In genomic region chr19:11379857-11380350, GRCh38 we compare ENCODE assay signal across 12 cellular contexts. TPM values are rescaled to one million over a fixed set of nuclear protein-coding genes. Genes with fewer than 3 reads are reported as not detected.
A peak's percentile ranks its signal among the peaks of the same experiment; 100 is the strongest.
DNase-seq lines count a peak whose midpoint lies in the region; ATAC-seq, FAIRE-seq and TF ChIP-seq lines count a peak whose summit lies in the region.
"Had no signal": no experiment of that assay in that cellular context is flagged by ENCODE, and none has a peak within 500 bp of the region (broad histone marks: within the 10 kb centered on the region; RNA-seq: fewer than 3 reads in every experiment).

No MANE protein-coding gene starts in this region.

- H3K27me3 ChIP-seq in CD4-positive, alpha-beta memory T cell (ENCODE audit: insufficient read depth, low read length) = no peaks in the 10 kb centered on the region
- H3K27me3 ChIP-seq in IMR-90 (ENCODE audit: control insufficient read depth, insufficient read depth, low read length) (no peaks in the 10 kb centered on the region; the same call in 1 of the 2 replicates), K562 (ENCODE audit: control insufficient read depth in 2 of 2, insufficient read depth in 2 of 2, low read length in 2 of 2) (no peaks in the 10 kb centered on the region)

- H3K27ac ChIP-seq in CD4-positive, alpha-beta memory T cell (ENCODE audit: low read depth, low read length) = peak overlapping the region; percentile 90
- H3K27ac ChIP-seq in IMR-90 (ENCODE audit: insufficient read depth, low read length) = no peak overlapping the region
- no peak overlapping the region for H3K27ac ChIP-seq in K562 (ENCODE audit: extremely low read depth, low read depth, low read length)

- peak overlapping the region; percentile 91 to 100 (median 99) for H3K27ac Mint-ChIP-seq in CD4-positive, alpha-beta memory T cell
- no peak overlapping the region for H3K27ac Mint-ChIP-seq in neural crest cell (ENCODE audit: unreplicated experiment)

- no peak overlapping the region for H4K5ac ChIP-seq in IMR-90 (ENCODE audit: low read depth, low read length)

- peaks cover 61% of the 10 kb centered on the region for H3K4me1 ChIP-seq in CD4-positive, alpha-beta memory T cell (ENCODE audit: insufficient read depth, low read length)
- peaks cover 27% of the 10 kb centered on the region for H3K4me1 ChIP-seq in IMR-90 (ENCODE audit: control insufficient read depth, insufficient read depth, low read length)
- H3K4me1 ChIP-seq in K562 (replicated peaks in 1 of 2; ENCODE audit: control insufficient read depth in 2 of 2, insufficient read depth in 2 of 2, low read length in 2 of 2) = peaks cover 22 to 62% of the 10 kb centered on the region in 2 experiments

- peaks cover 25% of the 10 kb centered on the region; the same call in 2 of the 3 replicates for H3K79me2 ChIP-seq in K562 (ENCODE audit: control insufficient read depth, insufficient read depth, low read length)

- CTCF ChIA-PET in CD4-positive, alpha-beta memory T cell (lab: Charles Lee; ENCODE audit: partially characterized antibody) = interaction anchor here (1.0 to 5.0 kb wide), 12 partner anchors 11 to 290 kb away, joined by 3 to 49 read pairs (median 8); partner anchors contain the start of genes CCDC159, ELAVL3, LDLR and ODAD3
- CTCF ChIA-PET in IMR-90 (lab: Yijun Ruan, JAX) = interaction anchor here (1.5 to 2.9 kb wide), 2 partner anchors 55 to 86 kb away, joined by 5 to 9 read pairs; partner anchors contain the start of genes ODAD3 and PRKCSH
- CTCF ChIA-PET in K562 (lab: Yijun Ruan, JAX; ENCODE audit: low intra/inter-chr PET ratio) = no interaction called here

- peak overlapping the region; percentile 91 to 99 (median 98) for H3K4me3 Mint-ChIP-seq in CD4-positive, alpha-beta memory T cell
- H3K4me3 Mint-ChIP-seq in neural crest cell = peak overlapping the region; percentile 99

- H3K9ac ChIP-seq in IMR-90 (ENCODE audit: low read depth, low read length) (no peak overlapping the region), K562 (ENCODE audit: insufficient read depth in 1 of 2, low read depth in 2 of 2, low read length in 2 of 2) (no peak overlapping the region)

- BruUV-seq in IMR-90 (replicated peaks; lab: Mats Ljungman, UMichigan) (no TSS peak), K562 (replicated peaks; lab: Mats Ljungman, UMichigan) (no TSS peak)

- peak overlapping the region; percentile 41; the same call in 1 of the 2 replicates for H3K23ac ChIP-seq in IMR-90 (ENCODE audit: low read depth, low read length)

- H4K20me1 ChIP-seq in IMR-90 (ENCODE audit: insufficient read depth, low read length) (peaks cover 11% of the 10 kb centered on the region; the same call in 1 of the 2 replicates), K562 (replicated peaks; ENCODE audit: control insufficient read depth, insufficient read depth, low read length) (no peaks in the 10 kb centered on the region; the same call in 1 of the 2 replicates)

- H4K91ac ChIP-seq in IMR-90 (ENCODE audit: insufficient read depth, low read depth, low read length) = no peak overlapping the region

- no peak for TF ChIP-seq EP300 in K562 (IDR thresholded peaks at IDR 0.05; ENCODE audit: low read length)

- H3K9me1 ChIP-seq in IMR-90 (ENCODE audit: insufficient read depth, low read length) = peaks cover 29% of the 10 kb centered on the region
- peaks cover 3% of the 10 kb centered on the region for H3K9me1 ChIP-seq in K562 (ENCODE audit: control insufficient read depth, insufficient read depth, low read length)

- no peak for TF ChIP-seq RAD21 in IMR-90 (IDR thresholded peaks at IDR 0.05; ENCODE audit: low read length)
- TF ChIP-seq RAD21 in K562 (CRISPR knock-in tag; conservative IDR thresholded peaks at IDR 0.05 in 1 of 2, IDR thresholded peaks at IDR 0.05 in 1 of 2) = no peak

- H3K14ac ChIP-seq in IMR-90 (replicated peaks; ENCODE audit: low read depth, low read length) = no peak overlapping the region

- ATAC-seq in IMR-90 (ENCODE audit: low read depth) = no peak
- no peak for ATAC-seq in K562
- ATAC-seq in Right ventricle myocardium inferior = no peak
- ATAC-seq in GM18520 (IDR thresholded peaks at IDR 0.05; ENCODE audit: unreplicated experiment) = no peak

- 92% methylated on average over 4 of the region's 7 CpGs; no CpG with 5 or more reads in 1 of the 2 experiments for WGBS in IMR-90 (ENCODE audit: extremely low coverage in 2 of 2, insufficient read length in 1 of 2), 2 experiments
- WGBS in K562 (ENCODE audit: insufficient coverage, low coverage, missing lambda C conversion rate) = 75% methylated on average over 7 of the region's 7 CpGs

- FAIRE-seq in K562 (lab: Jason Lieb, UNC) = no peak
- no peak for FAIRE-seq in GM19239 (lab: Jason Lieb, UNC)
- FAIRE-seq in HTR-8/SVneo (lab: Jason Lieb, UNC) = no peak
- FAIRE-seq: G401.6 had no signal

- TF ChIP-seq POLR2A in IMR-90 (IDR thresholded peaks at IDR 0.05; ENCODE audit: low read depth, low read length) = no peak
- TF ChIP-seq POLR2A in K562 (conservative IDR thresholded peaks at IDR 0.05) = no peak

- H2BK120ac ChIP-seq in IMR-90 (ENCODE audit: low read depth, low read length) = no peak overlapping the region

- H3K4me3 ChIP-seq in CD4-positive, alpha-beta memory T cell (ENCODE audit: low read length in 2 of 2) = peak overlapping the region in 1 of 2 donors; percentile 59
- H3K4me3 ChIP-seq in IMR-90 (ENCODE audit: insufficient read depth, low read depth, low read length) (no peak overlapping the region), K562 (no peak overlapping the region)

- H3K36me3 ChIP-seq in CD4-positive, alpha-beta memory T cell (ENCODE audit: insufficient read depth, low read length) = no peaks in the 10 kb centered on the region
- no peaks in the 10 kb centered on the region for H3K36me3 ChIP-seq in IMR-90 (ENCODE audit: control insufficient read depth, insufficient read depth, low read length)
- H3K36me3 ChIP-seq in K562 (ENCODE audit: control insufficient read depth, insufficient read depth, low read length) = peaks cover 44% of the 10 kb centered on the region

- no peaks in the 10 kb centered on the region for H3K9me3 ChIP-seq in CD4-positive, alpha-beta memory T cell (ENCODE audit: control insufficient read depth in 1 of 2, low read length in 2 of 2)
- no peaks in the 10 kb centered on the region for H3K9me3 ChIP-seq in IMR-90 (ENCODE audit: control insufficient read depth, insufficient read depth, low read length)
- H3K9me3 ChIP-seq in K562 (replicated peaks; ENCODE audit: control insufficient read depth, insufficient read depth, low read depth, low read length) = no peaks in the 10 kb centered on the region

- no peak for TF ChIP-seq CTCF in IMR-90 (conservative IDR thresholded peaks at IDR 0.05; ENCODE audit: low read depth, low read length)
- TF ChIP-seq CTCF in K562 (IDR thresholded peaks at IDR 0.05 in 2 of 3, conservative IDR thresholded peaks at IDR 0.05 in 1 of 3; ENCODE audit: insufficient read depth in 2 of 3, low read depth in 1 of 3, low read length in 3 of 3) = no peak
- no peak for TF ChIP-seq CTCF in neural crest cell (conservative IDR thresholded peaks at IDR 0.05)

- H3K36me3 Mint-ChIP-seq in CD4-positive, alpha-beta memory T cell = peaks cover 6 to 10% of the 10 kb centered on the region in 2 donors
- H3K36me3 Mint-ChIP-seq in neural crest cell (ENCODE audit: low read depth) = no peaks in the 10 kb centered on the region

- dilution Hi-C loops in IMR-90 (cut with HindIII; ENCODE audit: low sequenced_read_pairs, unreplicated experiment) = no loop called here

- peaks cover 27 to 41% (median 33%) of the 10 kb centered on the region in 4 donors for H3K4me1 Mint-ChIP-seq in CD4-positive, alpha-beta memory T cell
- peaks cover 43% of the 10 kb centered on the region for H3K4me1 Mint-ChIP-seq in neural crest cell

- POLR2A ChIA-PET in CD4-positive, alpha-beta memory T cell (lab: Charles Lee; ENCODE audit: partially characterized antibody) = interaction anchor here (0.7 to 3.0 kb wide), 6 partner anchors 33 to 225 kb away, joined by 3 to 32 read pairs (median 4); partner anchors contain the start of genes CCDC159, ODAD3, PRKCSH and SPC24
- POLR2A ChIA-PET in IMR-90 (lab: Charles Lee; ENCODE audit: unreplicated experiment) = no interaction called here
- POLR2A ChIA-PET in K562 (lab: Yijun Ruan, JAX) = interaction anchor here (0.5 kb wide), 1 partner anchor 444 kb away, joined by 3 read pairs; no protein-coding TSS in a partner anchor

- H2BK20ac ChIP-seq in IMR-90 (ENCODE audit: low read depth, low read length) = no peak overlapping the region

- H2BK15ac ChIP-seq in IMR-90 (ENCODE audit: low read depth, low read length) = no peak overlapping the region; the same call in 2 of the 3 replicates

- H2BK5ac ChIP-seq in IMR-90 (ENCODE audit: low read depth, low read length, poor library complexity, severe bottlenecking) = no peak overlapping the region

- H4K8ac ChIP-seq in IMR-90 (ENCODE audit: low read depth in 2 of 2, low read length in 2 of 2) = peak overlapping the region in 1 of 2 experiments; percentile 45; a peak in 1 of 4 replicates

- no peak overlapping the region for H2AFZ ChIP-seq in IMR-90 (replicated peaks; ENCODE audit: low read length, poor library complexity)
- H2AFZ ChIP-seq in K562 (ENCODE audit: low read depth, low read length) = no peak overlapping the region

- H3K4ac ChIP-seq in IMR-90 (ENCODE audit: low read depth, low read length) = peak overlapping the region; percentile 29; the same call in 1 of the 2 replicates

- H3K4me2 ChIP-seq in IMR-90 (ENCODE audit: low read depth, low read length) = no peak overlapping the region
- no peak overlapping the region for H3K4me2 ChIP-seq in K562 (ENCODE audit: insufficient read depth, low read length)

- peak overlapping the region; percentile 66 for H2AK5ac ChIP-seq in IMR-90 (ENCODE audit: low read depth, low read length)

- H2AK9ac ChIP-seq in IMR-90 (replicated peaks; ENCODE audit: low read depth, low read length, poor library complexity) = peak overlapping the region; percentile 66

- in situ Hi-C loops in IMR-90 (cut with MboI; ENCODE audit: low sequenced_read_pairs) (no loop called here), K562 (cut with MboI) (loop anchor here (5.0 kb wide), 1 partner anchor 83 kb away; the partner anchor contains the start of gene TSPAN16)

- H3K9me3 Mint-ChIP-seq in CD4-positive, alpha-beta memory T cell = no peaks in the 10 kb centered on the region
- H3K9me3 Mint-ChIP-seq in neural crest cell = no peaks in the 10 kb centered on the region

- no peak for DNase-seq in CD4-positive, alpha-beta memory T cell
- DNase-seq in IMR-90 (no peak), K562 (ENCODE audit: extremely low read depth in 1 of 4, low spot score in 3 of 4) (no peak), neural crest cell (ENCODE audit: low read depth, low spot score) (no peak), Right ventricle myocardium inferior (ENCODE audit: missing footprints) (no peak), GM19239 (ENCODE audit: insufficient read length, low spot score) (no peak), HTR-8/SVneo (ENCODE audit: insufficient read length, low spot score) (no peak)
- DNase-seq: activated CD4-positive, alpha-beta T cell treated with anti-CD3 and anti-CD28 coated beads, Interleukin-2, amount 50 U/mL, for 1 hour; effector CD4-positive, alpha-beta T cell; NK-92 treated with Interleukin-12 subunit alpha and Interleukin-12 subunit beta, amount 100 ng/mL, for 24 hours had no signal

- H3K18ac ChIP-seq in IMR-90 (ENCODE audit: low read depth, low read length) = no peak overlapping the region

- intact Hi-C loops in CD4-positive, alpha-beta memory T cell (cut with micrococcal nuclease) = loop anchor here (5.0 kb wide), 1 partner anchor 42 kb away; no protein-coding TSS in a partner anchor
- intact Hi-C loops in IMR-90 (cut with micrococcal nuclease) (loop anchor here (1.0 to 5.0 kb wide), 3 partner anchors 42 to 103 kb away; no protein-coding TSS in a partner anchor), K562 (cut with micrococcal nuclease) (loop anchor here (5.0 kb wide), 2 partner anchors 88 to 102 kb away; partner anchors contain the start of gene ELAVL3), Right ventricle myocardium inferior (cut with DNase I) (loop anchor here (2.0 to 5.0 kb wide), 4 partner anchors 67 to 241 kb away; partner anchors contain the start of gene ELAVL3)

- H3K79me1 ChIP-seq in IMR-90 (ENCODE audit: low read depth in 1 of 2, low read length in 2 of 2) = peaks cover 8 to 33% of the 10 kb centered on the region in 2 experiments

- peaks cover 9 to 11% of the 10 kb centered on the region in 2 donors for H3K27me3 Mint-ChIP-seq in CD4-positive, alpha-beta memory T cell
- peaks cover 38% of the 10 kb centered on the region for H3K27me3 Mint-ChIP-seq in neural crest cell (ENCODE audit: low read depth)

- H3K56ac ChIP-seq in IMR-90 (ENCODE audit: extremely low read depth, insufficient read depth, low read length) = no peak overlapping the region

RNA-seq across cellular contexts. Expression of gene EPOR, which starts 4.2 kb away (rescaled TPM):
- 1 to 10 TPM; 8.4 to 8.8 TPM for total RNA-seq in CD4-positive, alpha-beta memory T cell
- polyA plus RNA-seq in CD4-positive, alpha-beta memory T cell = 10 to 100 TPM in 1 of 2 donors, 1 to 10 TPM in 1; 6.3 to 12.1 TPM
- total RNA-seq in IMR-90 (2012; rRNA removed) (3.1 and 4.3 TPM in 2 replicates), K562 (2014; rRNA removed) (10.0 and 14.7 TPM in 2 replicates), K562 (2014; rRNA removed; fragmentation: Illumina TruSeq; extraction: Trizol) (2.8 and 3.3 TPM in 2 replicates), K562 (2015; rRNA removed; fragmentation: Illumina TruSeq; extraction: Trizol) (5.0 and 5.2 TPM in 2 replicates), K562 (2021) (14.1 and 15.6 TPM in 2 replicates), neural crest cell (3.5 and 4.5 TPM in 2 replicates), Right ventricle myocardium inferior (8.4 TPM)
- polyA plus RNA-seq in IMR-90 (2012; rRNA removed) (10.1 and 12.0 TPM in 2 replicates), K562 (2011; rRNA removed) (8.7 and 9.2 TPM in 2 replicates), K562 (2014; fragmentation: Illumina TruSeq; extraction: Trizol) (8.5 and 8.9 TPM in 2 replicates), K562 (2014; fragmentation: Nextera tagmentation; extraction: Ambion mirVana) (1 to 10 TPM; 1.3 TPM), K562 (2014; rRNA removed) (17.0 and 17.9 TPM in 2 replicates)
- 11.5 and 12.4 TPM in 2 replicates for polyA plus RNA-seq in IMR-90 (2012; cell fraction: cytosol; rRNA removed)
- polyA plus RNA-seq in IMR-90 (2012; cell fraction: nucleus; rRNA removed; ENCODE audit: low replicate concordance) = 9.7 and 21.2 TPM in 2 replicates
- total RNA-seq in K562 (2011; cell fraction: chromatin; rRNA removed; ENCODE audit: low replicate concordance) = 15.0 and 49.1 TPM in 2 replicates
- 46.8 and 47.2 TPM in 2 replicates for total RNA-seq in K562 (2011; cell fraction: nucleolus; rRNA removed)
- total RNA-seq in K562 (2011; cell fraction: nucleoplasm; rRNA removed) = 28.8 and 30.8 TPM in 2 replicates
- 7.9 and 28.0 TPM in 2 replicates for polyA plus RNA-seq in K562 (2011; cell fraction: cytosol; rRNA removed)
- 17.3 and 44.3 TPM in 2 replicates for polyA plus RNA-seq in K562 (2011; cell fraction: nucleus; rRNA removed)
- 11.3 and 13.7 TPM in 2 replicates for polyA plus RNA-seq in K562 (2012)
- polyA minus RNA-seq in K562 (2011; rRNA and poly(A)+ RNA removed) = 1.9 and 4.3 TPM in 2 replicates
- 6.1 and 8.2 TPM in 2 replicates for polyA minus RNA-seq in K562 (2011; cell fraction: cytosol; rRNA and poly(A)+ RNA removed)
- 5.2 and 6.9 TPM in 2 replicates for polyA minus RNA-seq in K562 (2011; cell fraction: nucleus; rRNA and poly(A)+ RNA removed)

RNA-seq across cellular contexts. Expression of gene SWSAP1, which starts 5.4 kb away (rescaled TPM):
- total RNA-seq in CD4-positive, alpha-beta memory T cell = 1 to 10 TPM; 4.0 to 4.8 TPM
- polyA plus RNA-seq in CD4-positive, alpha-beta memory T cell = 1 to 10 TPM; 6.4 to 6.5 TPM
- total RNA-seq in IMR-90 (2012; rRNA removed) (0.36 and 0.56 TPM in 2 replicates), K562 (2014; rRNA removed) (2.8 and 3.9 TPM in 2 replicates), K562 (2014; rRNA removed; fragmentation: Illumina TruSeq; extraction: Trizol) (0.77 and 0.80 TPM in 2 replicates), K562 (2015; rRNA removed; fragmentation: Illumina TruSeq; extraction: Trizol) (1.9 and 2.3 TPM in 2 replicates), K562 (2021) (2.5 and 3.0 TPM in 2 replicates), neural crest cell (2.9 and 3.5 TPM in 2 replicates), Right ventricle myocardium inferior (1.9 TPM)
- polyA plus RNA-seq in IMR-90 (2012; rRNA removed) (1.6 and 2.0 TPM in 2 replicates), K562 (2011; rRNA removed) (1.3 and 1.8 TPM in 2 replicates), K562 (2014; fragmentation: Illumina TruSeq; extraction: Trizol) (1.7 and 2.6 TPM in 2 replicates), K562 (2014; fragmentation: Nextera tagmentation; extraction: Ambion mirVana) (under 1 TPM; 0.18 to 0.73 TPM), K562 (2014; rRNA removed) (2.0 and 4.3 TPM in 2 replicates)
- 1.2 and 1.5 TPM in 2 replicates for polyA plus RNA-seq in IMR-90 (2012; cell fraction: cytosol; rRNA removed)
- 1.1 and 1.2 TPM in 2 replicates for polyA plus RNA-seq in IMR-90 (2012; cell fraction: nucleus; rRNA removed; ENCODE audit: low replicate concordance)
- total RNA-seq in K562 (2011; cell fraction: chromatin; rRNA removed; ENCODE audit: low replicate concordance) = 1.5 and 2.6 TPM in 2 replicates
- total RNA-seq in K562 (2011; cell fraction: nucleolus; rRNA removed) = 2.6 and 3.5 TPM in 2 replicates
- 2.3 and 3.1 TPM in 2 replicates for total RNA-seq in K562 (2011; cell fraction: nucleoplasm; rRNA removed)
- polyA plus RNA-seq in K562 (2011; cell fraction: cytosol; rRNA removed) = 1.9 and 3.2 TPM in 2 replicates
- polyA plus RNA-seq in K562 (2011; cell fraction: nucleus; rRNA removed) = 1.2 and 1.3 TPM in 2 replicates
- 2.9 and 3.1 TPM in 2 replicates for polyA plus RNA-seq in K562 (2012)
- 0.51 and 0.67 TPM in 2 replicates for polyA minus RNA-seq in K562 (2011; rRNA and poly(A)+ RNA removed)
- polyA minus RNA-seq in K562 (2011; cell fraction: cytosol; rRNA and poly(A)+ RNA removed) = 0.48 TPM in 1 of 2 replicates, not detected in the other
- polyA minus RNA-seq in K562 (2011; cell fraction: nucleus; rRNA and poly(A)+ RNA removed) = 0.54 and 2.1 TPM in 2 replicates

RNA-seq across cellular contexts. Expression of gene PLPPR2, which starts 24.7 kb away (rescaled TPM):
- total RNA-seq in CD4-positive, alpha-beta memory T cell = 10 to 100 TPM; 10.9 to 12.2 TPM
- polyA plus RNA-seq in CD4-positive, alpha-beta memory T cell = 1 to 10 TPM in 1 of 2 donors, under 1 TPM in 1; 0.16 to 1.1 TPM
- total RNA-seq in IMR-90 (2012; rRNA removed) (3.9 and 4.4 TPM in 2 replicates), K562 (2014; rRNA removed) (4.4 and 11.2 TPM in 2 replicates), K562 (2014; rRNA removed; fragmentation: Illumina TruSeq; extraction: Trizol) (1.8 and 2.1 TPM in 2 replicates), K562 (2015; rRNA removed; fragmentation: Illumina TruSeq; extraction: Trizol) (2.6 and 3.1 TPM in 2 replicates), K562 (2021) (15.9 and 17.6 TPM in 2 replicates), neural crest cell (10.3 and 12.3 TPM in 2 replicates), Right ventricle myocardium inferior (17.7 TPM)
- polyA plus RNA-seq in IMR-90 (2012; rRNA removed) (45.2 and 50.2 TPM in 2 replicates), K562 (2011; rRNA removed) (3.4 and 6.3 TPM in 2 replicates), K562 (2014; fragmentation: Illumina TruSeq; extraction: Trizol) (8.1 and 12.8 TPM in 2 replicates), K562 (2014; fragmentation: Nextera tagmentation; extraction: Ambion mirVana) (under 1 TPM; 0.49 TPM), K562 (2014; rRNA removed) (8.6 and 10.0 TPM in 2 replicates)
- 36.6 and 62.6 TPM in 2 replicates for polyA plus RNA-seq in IMR-90 (2012; cell fraction: cytosol; rRNA removed)
- 66.7 and 132 TPM in 2 replicates for polyA plus RNA-seq in IMR-90 (2012; cell fraction: nucleus; rRNA removed; ENCODE audit: low replicate concordance)
- total RNA-seq in K562 (2011; cell fraction: chromatin; rRNA removed; ENCODE audit: low replicate concordance) = 8.1 and 27.1 TPM in 2 replicates
- total RNA-seq in K562 (2011; cell fraction: nucleolus; rRNA removed) = 25.7 and 35.0 TPM in 2 replicates
- 21.9 and 29.8 TPM in 2 replicates for total RNA-seq in K562 (2011; cell fraction: nucleoplasm; rRNA removed)
- 5.2 and 13.0 TPM in 2 replicates for polyA plus RNA-seq in K562 (2011; cell fraction: cytosol; rRNA removed)
- polyA plus RNA-seq in K562 (2011; cell fraction: nucleus; rRNA removed) = 21.6 and 30.6 TPM in 2 replicates
- polyA plus RNA-seq in K562 (2012) = 16.0 and 16.8 TPM in 2 replicates
- polyA minus RNA-seq in K562 (2011; rRNA and poly(A)+ RNA removed) = 1.1 and 2.5 TPM in 2 replicates
- polyA minus RNA-seq in K562 (2011; cell fraction: cytosol; rRNA and poly(A)+ RNA removed) = 6.1 and 10.4 TPM in 2 replicates
- polyA minus RNA-seq in K562 (2011; cell fraction: nucleus; rRNA and poly(A)+ RNA removed) = 7.2 and 8.5 TPM in 2 replicates

RNA-seq across cellular contexts. Expression of gene CCDC159, which starts 33.6 kb away (rescaled TPM):
- 10 to 100 TPM; 90.7 to 91.8 TPM for total RNA-seq in CD4-positive, alpha-beta memory T cell
- 10 to 100 TPM in 1 of 2 donors, 1 to 10 TPM in 1; 9.2 to 16.8 TPM for polyA plus RNA-seq in CD4-positive, alpha-beta memory T cell
- total RNA-seq in IMR-90 (2012; rRNA removed) = 4.4 and 4.7 TPM in 2 replicates
- 14.0 and 14.3 TPM in 2 replicates for polyA plus RNA-seq in IMR-90 (2012; rRNA removed)
- 10.4 and 13.2 TPM in 2 replicates for polyA plus RNA-seq in IMR-90 (2012; cell fraction: cytosol; rRNA removed)
- 85.5 and 114 TPM in 2 replicates for polyA plus RNA-seq in IMR-90 (2012; cell fraction: nucleus; rRNA removed; ENCODE audit: low replicate concordance)
- total RNA-seq in K562 (2011; cell fraction: chromatin; rRNA removed; ENCODE audit: low replicate concordance) = 35.6 and 69.3 TPM in 2 replicates
- total RNA-seq in K562 (2011; cell fraction: nucleolus; rRNA removed) = 24.6 and 29.0 TPM in 2 replicates
- total RNA-seq in K562 (2011; cell fraction: nucleoplasm; rRNA removed) = 35.5 and 35.6 TPM in 2 replicates
- 3.6 and 3.7 TPM in 2 replicates for total RNA-seq in K562 (2014; rRNA removed)
- total RNA-seq in K562 (2014; rRNA removed; fragmentation: Illumina TruSeq; extraction: Trizol) = 3.1 and 3.9 TPM in 2 replicates
- 3.9 and 4.7 TPM in 2 replicates for total RNA-seq in K562 (2015; rRNA removed; fragmentation: Illumina TruSeq; extraction: Trizol)
- 5.9 and 7.6 TPM in 2 replicates for total RNA-seq in K562 (2021)
- 6.8 and 9.4 TPM in 2 replicates for polyA plus RNA-seq in K562 (2011; rRNA removed)
- 5.8 and 5.9 TPM in 2 replicates for polyA plus RNA-seq in K562 (2011; cell fraction: cytosol; rRNA removed)
- 52.3 and 65.7 TPM in 2 replicates for polyA plus RNA-seq in K562 (2011; cell fraction: nucleus; rRNA removed)
- 13.1 and 29.9 TPM in 2 replicates for polyA plus RNA-seq in K562 (2012)
- polyA plus RNA-seq in K562 (2014; fragmentation: Illumina TruSeq; extraction: Trizol) = 8.9 and 10.1 TPM in 2 replicates
- polyA plus RNA-seq in K562 (2014; fragmentation: Nextera tagmentation; extraction: Ambion mirVana) = 1 to 10 TPM in 1 of 2 experiments, under 1 TPM in 1; 0.68 to 2.5 TPM
- polyA plus RNA-seq in K562 (2014; rRNA removed) = 6.8 and 8.6 TPM in 2 replicates
- polyA minus RNA-seq in K562 (2011; rRNA and poly(A)+ RNA removed) = 2.1 and 3.3 TPM in 2 replicates
- not detected in 2 replicates for polyA minus RNA-seq in K562 (2011; cell fraction: cytosol; rRNA and poly(A)+ RNA removed)
- 14.4 and 14.7 TPM in 2 replicates for polyA minus RNA-seq in K562 (2011; cell fraction: nucleus; rRNA and poly(A)+ RNA removed)
- total RNA-seq in neural crest cell = 7.0 and 10.3 TPM in 2 replicates
- total RNA-seq in Right ventricle myocardium inferior = 17.1 TPM

RNA-seq across cellular contexts. Expression of gene TMEM205, which starts 33.8 kb away (rescaled TPM):
- total RNA-seq in CD4-positive, alpha-beta memory T cell = 10 to 100 TPM; 26.1 to 28.5 TPM
- polyA plus RNA-seq in CD4-positive, alpha-beta memory T cell = 10 to 100 TPM; 56.1 to 86.3 TPM
- total RNA-seq in IMR-90 (2012; rRNA removed) (87.5 and 136 TPM in 2 replicates), K562 (2014; rRNA removed) (63.3 and 68.9 TPM in 2 replicates), K562 (2014; rRNA removed; fragmentation: Illumina TruSeq; extraction: Trizol) (21.2 and 26.1 TPM in 2 replicates), K562 (2015; rRNA removed; fragmentation: Illumina TruSeq; extraction: Trizol) (32.0 and 33.7 TPM in 2 replicates), K562 (2021) (44.1 and 45.6 TPM in 2 replicates), neural crest cell (34.8 and 36.1 TPM in 2 replicates), Right ventricle myocardium inferior (106 TPM)
- polyA plus RNA-seq in IMR-90 (2012; rRNA removed) (107 and 110 TPM in 2 replicates), K562 (2011; rRNA removed) (57.7 and 68.8 TPM in 2 replicates), K562 (2014; fragmentation: Illumina TruSeq; extraction: Trizol) (72.6 and 73.2 TPM in 2 replicates), K562 (2014; fragmentation: Nextera tagmentation; extraction: Ambion mirVana) (10 to 100 TPM; 21.3 to 27.3 TPM), K562 (2014; rRNA removed) (81.5 and 83.8 TPM in 2 replicates)
- 71.0 and 211 TPM in 2 replicates for polyA plus RNA-seq in IMR-90 (2012; cell fraction: cytosol; rRNA removed)
- polyA plus RNA-seq in IMR-90 (2012; cell fraction: nucleus; rRNA removed; ENCODE audit: low replicate concordance) = 91.3 and 108 TPM in 2 replicates
- total RNA-seq in K562 (2011; cell fraction: chromatin; rRNA removed; ENCODE audit: low replicate concordance) = 24.9 and 71.9 TPM in 2 replicates
- 125 and 126 TPM in 2 replicates for total RNA-seq in K562 (2011; cell fraction: nucleolus; rRNA removed)
- 67.8 and 77.4 TPM in 2 replicates for total RNA-seq in K562 (2011; cell fraction: nucleoplasm; rRNA removed)
- 179 and 221 TPM in 2 replicates for polyA plus RNA-seq in K562 (2011; cell fraction: cytosol; rRNA removed)
- 92.4 and 97.3 TPM in 2 replicates for polyA plus RNA-seq in K562 (2011; cell fraction: nucleus; rRNA removed)
- polyA plus RNA-seq in K562 (2012) = 57.1 and 57.4 TPM in 2 replicates
- polyA minus RNA-seq in K562 (2011; rRNA and poly(A)+ RNA removed) = 30.4 and 35.1 TPM in 2 replicates
- polyA minus RNA-seq in K562 (2011; cell fraction: cytosol; rRNA and poly(A)+ RNA removed) = 26.4 and 28.5 TPM in 2 replicates
- polyA minus RNA-seq in K562 (2011; cell fraction: nucleus; rRNA and poly(A)+ RNA removed) = 4.7 and 11.6 TPM in 2 replicates
